Comparison of ENCODE assay signal across 8 cellular contexts in genomic region chr11:119108151-119108856, GRCh38. TPM values are rescaled to one million over a fixed set of nuclear protein-coding genes. Genes with fewer than 3 reads are reported as not detected.
DNase-seq lines count a peak whose midpoint lies in the region; ATAC-seq lines count a peak whose summit lies in the region.

No MANE protein-coding gene starts in this region.

- peak overlapping the region; percentile 85 for H3K4me3 ChIP-seq in Jurkat, Clone E6-1 (ENCODE audit: low read length)

- H3K27me3 Mint-ChIP-seq in effector memory CD8-positive, alpha-beta T cell = no peaks in the 10 kb centered on the region

- peak; percentile 26 to 38 for DNase-seq in NOMO-1 (lab: John Stamatoyannopoulos, UW; ENCODE audit: unreplicated experiment in 2 of 2)
- no peak for DNase-seq in NOMO-1 treated with dmso at 0.1 percent for 144 hours (lab: John Stamatoyannopoulos, UW; ENCODE audit: unreplicated experiment)
- peak; percentile 62 for DNase-seq in Jurkat, Clone E6-1 (ENCODE audit: low read depth, low spot score)
- DNase-seq in T-helper 2 cell = peak in 3 of 5 experiments; percentile 20 to 57 (median 22)
- DNase-seq in effector memory CD8-positive, alpha-beta T cell = no peak
- DNase-seq in myocyte (ENCODE audit: low read depth) = peak; percentile 41
- DNase-seq in inferior parietal cortex (ENCODE audit: extremely low spot score) = no peak
- DNase-seq in COLO829 (ENCODE audit: low spot score) = no peak

- H3K9me3 Mint-ChIP-seq in effector memory CD8-positive, alpha-beta T cell = no peaks in the 10 kb centered on the region

- H3K36me3 Mint-ChIP-seq in effector memory CD8-positive, alpha-beta T cell (ENCODE audit: insufficient read depth) = peaks cover 7% of the 10 kb centered on the region

- ATAC-seq in effector memory CD8-positive, alpha-beta T cell (replicated peaks) = peak; percentile 24

- peak overlapping the region; percentile 62 to 87 for H3K27ac Mint-ChIP-seq in effector memory CD8-positive, alpha-beta T cell

- peak overlapping the region; percentile 91 to 95 for H3K4me3 Mint-ChIP-seq in effector memory CD8-positive, alpha-beta T cell

- peaks cover 31 to 37% of the 10 kb centered on the region in 2 donors for H3K4me1 Mint-ChIP-seq in effector memory CD8-positive, alpha-beta T cell (ENCODE audit: low read depth in 2 of 2)

RNA-seq across cellular contexts. Expression of gene C2CD2L, which starts 1.2 kb away (rescaled TPM):
- 17.4 TPM for polyA plus RNA-seq in Jurkat, Clone E6-1 (2012; ENCODE audit: insufficient read depth, insufficient read length)
- 19.3 and 19.7 TPM in 2 replicates for total RNA-seq in myocyte
- 14.0 TPM for polyA plus RNA-seq in myocyte (2012)

RNA-seq across cellular contexts. Expression of gene DPAGT1, which starts 6.7 kb away (rescaled TPM):
- polyA plus RNA-seq in Jurkat, Clone E6-1 (2012; ENCODE audit: insufficient read depth, insufficient read length) = 43.7 TPM
- total RNA-seq in myocyte = 24.5 and 25.5 TPM in 2 replicates
- polyA plus RNA-seq in myocyte (2012) = 45.1 TPM

RNA-seq across cellular contexts. Expression of gene HINFP, which starts 13.1 kb away (rescaled TPM):
- 28.8 TPM for polyA plus RNA-seq in Jurkat, Clone E6-1 (2012; ENCODE audit: insufficient read depth, insufficient read length)
- 12.9 and 16.7 TPM in 2 replicates for total RNA-seq in myocyte
- polyA plus RNA-seq in myocyte (2012) = 16.1 TPM

RNA-seq across cellular contexts. Expression of gene HMBS, which starts 23.6 kb away (rescaled TPM):
- 106 TPM for polyA plus RNA-seq in Jurkat, Clone E6-1 (2012; ENCODE audit: insufficient read depth, insufficient read length)
- total RNA-seq in myocyte = 4.1 and 10.3 TPM in 2 replicates
- polyA plus RNA-seq in myocyte (2012) = 31.7 TPM

RNA-seq across cellular contexts. Expression of gene ABCG4, which starts 40.5 kb away (rescaled TPM):
- 0.68 TPM for polyA plus RNA-seq in Jurkat, Clone E6-1 (2012; ENCODE audit: insufficient read depth, insufficient read length)
- 0.08 and 0.16 TPM in 2 replicates for total RNA-seq in myocyte
- polyA plus RNA-seq in myocyte (2012) = 0.28 TPM

Comparison
In these comparisons a context has a peak if more than half of its experiments do, and no peak if none do; other contexts are left out.
1. DNase-seq: peak in NOMO-1 (2 of 2), Jurkat, Clone E6-1 (single experiment), T-helper 2 cell (3 of 5) and myocyte (single experiment); none in NOMO-1 treated with dmso at 0.1 percent for 144 hours (single experiment), effector memory CD8-positive, alpha-beta T cell (0 of 3), inferior parietal cortex (single experiment) and COLO829 (single experiment).